In the genomic region with DNA sequence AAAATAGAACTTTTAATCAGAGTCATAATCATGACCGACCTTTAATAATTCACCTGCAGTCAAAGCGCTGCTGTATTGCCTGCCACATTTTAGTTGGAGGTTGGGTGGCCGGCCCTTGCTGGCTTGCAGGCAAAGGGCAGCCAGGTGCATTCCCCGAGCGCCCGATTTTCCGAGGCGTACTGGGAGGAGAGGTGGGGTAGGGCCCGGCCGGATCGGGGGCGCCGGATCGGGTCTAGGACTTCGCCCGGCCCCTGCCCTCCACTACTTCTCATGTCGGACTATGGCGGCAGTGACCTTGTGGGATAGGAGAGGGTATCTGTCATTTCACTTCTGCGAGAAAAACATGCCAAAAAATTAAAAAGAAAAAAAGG, we compare ENCODE assay signal across 8 cellular contexts. TPM values are rescaled to one million over a fixed set of nuclear protein-coding genes. Genes with fewer than 3 reads are reported as not detected.
DNase-seq lines count a peak whose midpoint lies in the region; ATAC-seq lines count a peak whose summit lies in the region.

No MANE protein-coding gene starts in this region.

- peaks cover 26% of the 10 kb centered on the region for H3K27me3 ChIP-seq in BLaER1
- H3K27me3 ChIP-seq in esophagus (ENCODE audit: control insufficient read depth in 1 of 2, insufficient read depth in 2 of 2, low read length in 2 of 2): no peaks in the 10 kb centered on the region
- H3K27me3 ChIP-seq in neuron (ENCODE audit: insufficient read depth, low read length): no peaks in the 10 kb centered on the region

- H3K27ac ChIP-seq in BLaER1 (no peak overlapping the region), esophagus (ENCODE audit: low read depth in 2 of 2, low read length in 1 of 2) (peak overlapping the region in 1 of 2 donors; percentile 57)

- ATAC-seq in GM19467 (IDR thresholded peaks at IDR 0.05; ENCODE audit: unreplicated experiment): peak; percentile 25
- ATAC-seq in HG03469 (IDR thresholded peaks at IDR 0.05; ENCODE audit: unreplicated experiment): peak; percentile 17

- no peaks in the 10 kb centered on the region for H4K20me1 ChIP-seq in BLaER1

- H3K4me3 ChIP-seq in BLaER1: peak overlapping the region; percentile 75
- peak overlapping the region; percentile 36 to 40 for H3K4me3 ChIP-seq in esophagus (ENCODE audit: low read depth in 1 of 2, low read length in 2 of 2)
- peak overlapping the region; percentile 82 for H3K4me3 ChIP-seq in neuron (ENCODE audit: low read length)

- H3K9ac ChIP-seq in BLaER1: peak overlapping the region; percentile 61; the same call in 1 of the 2 replicates

- H3K9me3 ChIP-seq in BLaER1 (no peaks in the 10 kb centered on the region), esophagus (ENCODE audit: control insufficient read depth in 2 of 2, insufficient read depth in 1 of 2, low read depth in 1 of 2, low read length in 1 of 2) (no peaks in the 10 kb centered on the region), neuron (ENCODE audit: low read length) (no peaks in the 10 kb centered on the region)

- H3K4me2 ChIP-seq in BLaER1: peak overlapping the region; percentile 38

- H3K4me1 ChIP-seq in BLaER1 (no peaks in the 10 kb centered on the region), esophagus (ENCODE audit: control insufficient read depth in 2 of 2, insufficient read depth in 2 of 2, low read length in 1 of 2) (no peaks in the 10 kb centered on the region), neuron (ENCODE audit: insufficient read depth, low read length) (no peaks in the 10 kb centered on the region)

- DNase-seq in activated CD4-positive, alpha-beta T cell treated with anti-CD3 and anti-CD28 coated beads, Interleukin-2, amount 50 U/mL, for 48 hours: peak; percentile 16 to 17
- DNase-seq in ACHN (no peak), LoVo (ENCODE audit: low spot score) (no peak)

- in situ Hi-C loops in ACHN (cut with HindIII; ENCODE audit: low pct_ligation_motif_present, low pct_unique_long_range_greater_than_20kb, low sequenced_read_pairs): no loop called here

- peak overlapping the region; percentile 98 for H2AFZ ChIP-seq in neuron (ENCODE audit: low read depth, low read length)

- H3K36me3 ChIP-seq in BLaER1 (no peaks in the 10 kb centered on the region), esophagus (ENCODE audit: control insufficient read depth in 2 of 2, insufficient read depth in 2 of 2, low read length in 1 of 2) (no peaks in the 10 kb centered on the region), neuron (ENCODE audit: insufficient read depth, low read length) (no peaks in the 10 kb centered on the region)

- 1 to 15% methylated on average over 19 of the region's 19 CpGs for WGBS in esophagus, 2 donors

RNA-seq across cellular contexts. Expression of a gene that starts 2.5 kb away (rescaled TPM):
- polyA plus RNA-seq in esophagus: not detected

RNA-seq across cellular contexts. Expression of a gene that starts 33.0 kb away (rescaled TPM):
- not detected for polyA plus RNA-seq in esophagus

Comparison
In these comparisons a context has a peak if more than half of its experiments do, and no peak if none do; other contexts are left out.
1. DNase-seq: peak in activated CD4-positive, alpha-beta T cell treated with anti-CD3 and anti-CD28 coated beads, Interleukin-2, amount 50 U/mL, for 48 hours (2 of 2); none in ACHN (single experiment) and LoVo (single experiment).
2. Peak in every context shown above with its lines, with median percentiles within 50 percentile points of each other: H3K4me3 ChIP-seq.